Comparison of ENCODE assay signal across 10 cellular contexts in the genomic region with DNA sequence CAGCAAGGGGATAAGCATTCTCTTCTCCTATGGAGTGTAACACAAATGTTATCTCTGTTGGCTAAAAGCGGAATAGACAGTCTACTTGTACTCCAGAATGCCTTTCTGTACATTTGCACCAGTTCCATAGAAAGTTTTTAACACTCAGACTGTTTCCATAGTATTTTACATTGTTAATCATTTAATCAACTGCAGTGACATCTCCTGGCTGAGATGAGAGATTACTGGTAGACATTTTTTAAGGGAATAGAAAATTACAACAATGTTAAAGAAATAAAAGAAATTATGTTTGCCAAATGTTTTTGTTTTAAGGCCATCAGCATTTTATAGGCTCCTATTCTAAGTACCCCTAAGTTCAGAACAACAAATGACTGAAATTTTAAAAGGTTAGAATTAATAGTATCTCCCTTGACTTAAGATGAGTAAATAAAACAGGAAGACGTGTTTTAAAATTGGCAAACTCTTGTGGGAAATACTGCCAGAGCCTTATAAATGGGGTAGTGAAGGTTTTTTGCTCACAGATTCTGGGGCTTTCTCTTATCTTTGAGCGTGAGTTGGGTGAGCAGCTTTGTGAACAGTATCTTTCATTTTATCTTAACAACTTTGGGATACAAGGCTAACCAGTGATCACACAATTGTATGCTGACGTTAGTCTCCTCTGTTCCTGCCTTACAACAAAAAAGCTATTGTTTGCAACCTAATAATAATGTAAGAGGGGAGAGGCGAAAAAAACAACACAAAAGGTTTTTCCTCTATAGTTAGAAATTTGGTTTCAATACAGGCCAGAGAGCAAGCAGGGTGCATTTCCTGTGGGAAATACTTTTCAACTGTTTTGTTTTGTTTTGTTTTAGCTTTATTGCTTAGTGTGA.
DNase-seq lines count a peak whose midpoint lies in the region; ATAC-seq and TF ChIP-seq lines count a peak whose summit lies in the region.
"Had no signal": no experiment of that assay in that cellular context is flagged by ENCODE, and none has a peak within 500 bp of the region (broad histone marks: within the 10 kb centered on the region; RNA-seq: fewer than 3 reads in every experiment).

No MANE protein-coding gene starts in this region.

- H3K4me3 Mint-ChIP-seq in HFFc6 = no peak overlapping the region

- no peaks in the 10 kb centered on the region for H3K9me3 Mint-ChIP-seq in HFFc6

- H3K27ac ChIP-seq in foreskin keratinocyte (no peak overlapping the region), gastrocnemius medialis (peak overlapping the region in 3 of 4 donors; percentile 42 to 56 (median 45)), colonic mucosa (no peak overlapping the region)

- H3K27me3 Mint-ChIP-seq in HFFc6 (ENCODE audit: insufficient read depth) = no peaks in the 10 kb centered on the region

- TF ChIP-seq CTCF in HFFc6 (IDR thresholded peaks at IDR 0.05) (peak; percentile 74), foreskin keratinocyte (conservative IDR thresholded peaks at IDR 0.05) (peak; percentile 55), gastrocnemius medialis (IDR thresholded peaks at IDR 0.05 in 4 of 5, conservative IDR thresholded peaks at IDR 0.05 in 1 of 5) (peak in 2 of 5 experiments; percentile 4 to 12), GM10266 (IDR thresholded peaks at IDR 0.05; ENCODE audit: control insufficient read depth, insufficient read depth, low read depth, missing control alignments) (no peak), colonic mucosa (IDR thresholded peaks at IDR 0.05) (no peak)

- no peak overlapping the region for H3K27ac Mint-ChIP-seq in HFFc6

- H3K9me3 ChIP-seq in gastrocnemius medialis (no peaks in the 10 kb centered on the region), colonic mucosa (no peaks in the 10 kb centered on the region)

- H3K4me1 Mint-ChIP-seq in HFFc6 (ENCODE audit: low read depth) = peaks cover 59% of the 10 kb centered on the region

- no peaks in the 10 kb centered on the region for H3K36me3 Mint-ChIP-seq in HFFc6 (ENCODE audit: low read depth)

- no peak overlapping the region for H3K4me3 ChIP-seq in gastrocnemius medialis
- H3K4me3 ChIP-seq in colonic mucosa = no peak overlapping the region

- no peak for TF ChIP-seq POLR2A in gastrocnemius medialis (IDR thresholded peaks at IDR 0.05)

- H3K27me3 ChIP-seq in foreskin keratinocyte (no peaks in the 10 kb centered on the region), gastrocnemius medialis (no peaks in the 10 kb centered on the region), colonic mucosa (no peaks in the 10 kb centered on the region)

- intact Hi-C loops in gastrocnemius medialis (cut with DNase I; ENCODE audit: low total_unique reads) = loop anchor here (10.0 kb wide), 1 partner anchor 290 kb away; a partner anchor contains a TSS
- intact Hi-C loops in colonic mucosa (cut with DNase I) = no loop called here

- H3K36me3 ChIP-seq in gastrocnemius medialis = no peaks in the 10 kb centered on the region
- no peaks in the 10 kb centered on the region for H3K36me3 ChIP-seq in colonic mucosa

- peak; percentile 20 for DNase-seq in HFFc6
- DNase-seq in foreskin keratinocyte = no peak
- DNase-seq in gastrocnemius medialis = no peak
- no peak for DNase-seq in GM10266 (ENCODE audit: extremely low spot score)
- no peak for DNase-seq in colonic mucosa
- DNase-seq: islet precursor cell; NCI-H774; stimulated activated CD4-positive, alpha-beta T cell treated with anti-CD3 and anti-CD28 coated beads, Interleukin-4, amount 100 ng/mL, for 1 hour had no signal

- ATAC-seq in SK-N-SH treated with all-trans-retinoic acid at 6 μM for 48 hours (peak; percentile 30; the same call in 1 of the 3 replicates), foreskin keratinocyte (no peak), gastrocnemius medialis (no peak), GM19455 (IDR thresholded peaks at IDR 0.05; ENCODE audit: unreplicated experiment) (no peak)

- in situ Hi-C loops in gastrocnemius medialis (cut with MboI; ENCODE audit: low sequenced_read_pairs in 4 of 4) = no loop called here

- no peak overlapping the region for H3K9ac ChIP-seq in colonic mucosa (ENCODE audit: low read depth in 2 of 2, low read length in 2 of 2)

- H3K4me1 ChIP-seq in foreskin keratinocyte (no peaks in the 10 kb centered on the region), gastrocnemius medialis (no peaks in the 10 kb centered on the region), colonic mucosa (no peaks in the 10 kb centered on the region)

TF ChIP-seq in SK-N-SH treated with all-trans-retinoic acid at 6 μM for 48 hours, 23 proteins besides CTCF, POLR2A, EP300 and RAD21 (continues in another document):
- TF ChIP-seq, protein P1, sequence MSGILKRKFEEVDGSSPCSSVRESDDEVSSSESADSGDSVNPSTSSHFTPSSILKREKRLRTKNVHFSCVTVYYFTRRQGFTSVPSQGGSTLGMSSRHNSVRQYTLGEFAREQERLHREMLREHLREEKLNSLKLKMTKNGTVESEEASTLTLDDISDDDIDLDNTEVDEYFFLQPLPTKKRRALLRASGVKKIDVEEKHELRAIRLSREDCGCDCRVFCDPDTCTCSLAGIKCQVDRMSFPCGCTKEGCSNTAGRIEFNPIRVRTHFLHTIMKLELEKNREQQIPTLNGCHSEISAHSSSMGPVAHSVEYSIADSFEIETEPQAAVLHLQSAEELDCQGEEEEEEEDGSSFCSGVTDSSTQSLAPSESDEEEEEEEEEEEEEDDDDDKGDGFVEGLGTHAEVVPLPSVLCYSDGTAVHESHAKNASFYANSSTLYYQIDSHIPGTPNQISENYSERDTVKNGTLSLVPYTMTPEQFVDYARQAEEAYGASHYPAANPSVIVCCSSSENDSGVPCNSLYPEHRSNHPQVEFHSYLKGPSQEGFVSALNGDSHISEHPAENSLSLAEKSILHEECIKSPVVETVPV (CRISPR knock-in tag; IDR thresholded peaks at IDR 0.05) = no peak
- TF ChIP-seq OSR1 (CRISPR knock-in tag; IDR thresholded peaks at IDR 0.05) (no peak), SNAI2 (CRISPR knock-in tag; IDR thresholded peaks at IDR 0.05) (no peak), TOX (CRISPR knock-in tag; IDR thresholded peaks at IDR 0.05; ENCODE audit: borderline replicate concordance) (no peak), BACH2 (CRISPR knock-in tag; IDR thresholded peaks at IDR 0.05; ENCODE audit: borderline replicate concordance) (no peak), ZNF8 (CRISPR knock-in tag; IDR thresholded peaks at IDR 0.05) (no peak), ARNTL (CRISPR knock-in tag; IDR thresholded peaks at IDR 0.05; ENCODE audit: borderline replicate concordance, low read depth) (no peak), ZNF70 (CRISPR knock-in tag; IDR thresholded peaks at IDR 0.05) (no peak), PPARA (CRISPR knock-in tag; IDR thresholded peaks at IDR 0.05; ENCODE audit: borderline replicate concordance) (no peak), GLIS3 (CRISPR knock-in tag; IDR thresholded peaks at IDR 0.05) (no peak), ZFP30 (CRISPR knock-in tag; IDR thresholded peaks at IDR 0.05) (no peak), ZNF565 (CRISPR knock-in tag; conservative IDR thresholded peaks at IDR 0.05; ENCODE audit: low read depth) (no peak), ZFP3 (CRISPR knock-in tag; IDR thresholded peaks at IDR 0.05) (no peak), TCF4 (CRISPR knock-in tag; IDR thresholded peaks at IDR 0.05; ENCODE audit: borderline replicate concordance) (no peak), CSDC2 (CRISPR knock-in tag; IDR thresholded peaks at IDR 0.05) (no peak)
- TF ChIP-seq, protein P2, sequence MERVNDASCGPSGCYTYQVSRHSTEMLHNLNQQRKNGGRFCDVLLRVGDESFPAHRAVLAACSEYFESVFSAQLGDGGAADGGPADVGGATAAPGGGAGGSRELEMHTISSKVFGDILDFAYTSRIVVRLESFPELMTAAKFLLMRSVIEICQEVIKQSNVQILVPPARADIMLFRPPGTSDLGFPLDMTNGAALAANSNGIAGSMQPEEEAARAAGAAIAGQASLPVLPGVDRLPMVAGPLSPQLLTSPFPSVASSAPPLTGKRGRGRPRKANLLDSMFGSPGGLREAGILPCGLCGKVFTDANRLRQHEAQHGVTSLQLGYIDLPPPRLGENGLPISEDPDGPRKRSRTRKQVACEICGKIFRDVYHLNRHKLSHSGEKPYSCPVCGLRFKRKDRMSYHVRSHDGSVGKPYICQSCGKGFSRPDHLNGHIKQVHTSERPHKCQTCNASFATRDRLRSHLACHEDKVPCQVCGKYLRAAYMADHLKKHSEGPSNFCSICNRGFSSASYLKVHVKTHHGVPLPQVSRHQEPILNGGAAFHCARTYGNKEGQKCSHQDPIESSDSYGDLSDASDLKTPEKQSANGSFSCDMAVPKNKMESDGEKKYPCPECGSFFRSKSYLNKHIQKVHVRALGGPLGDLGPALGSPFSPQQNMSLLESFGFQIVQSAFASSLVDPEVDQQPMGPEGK (CRISPR knock-in tag; IDR thresholded peaks at IDR 0.05; ENCODE audit: borderline replicate concordance) = no peak
- TF ChIP-seq, protein P3, sequence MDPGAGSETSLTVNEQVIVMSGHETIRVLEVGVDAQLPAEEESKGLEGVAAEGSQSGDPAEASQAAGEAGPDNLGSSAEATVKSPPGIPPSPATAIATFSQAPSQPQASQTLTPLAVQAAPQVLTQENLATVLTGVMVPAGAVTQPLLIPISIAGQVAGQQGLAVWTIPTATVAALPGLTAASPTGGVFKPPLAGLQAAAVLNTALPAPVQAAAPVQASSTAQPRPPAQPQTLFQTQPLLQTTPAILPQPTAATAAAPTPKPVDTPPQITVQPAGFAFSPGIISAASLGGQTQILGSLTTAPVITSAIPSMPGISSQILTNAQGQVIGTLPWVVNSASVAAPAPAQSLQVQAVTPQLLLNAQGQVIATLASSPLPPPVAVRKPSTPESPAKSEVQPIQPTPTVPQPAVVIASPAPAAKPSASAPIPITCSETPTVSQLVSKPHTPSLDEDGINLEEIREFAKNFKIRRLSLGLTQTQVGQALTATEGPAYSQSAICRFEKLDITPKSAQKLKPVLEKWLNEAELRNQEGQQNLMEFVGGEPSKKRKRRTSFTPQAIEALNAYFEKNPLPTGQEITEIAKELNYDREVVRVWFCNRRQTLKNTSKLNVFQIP (CRISPR knock-in tag; IDR thresholded peaks at IDR 0.05; ENCODE audit: borderline replicate concordance, low read depth) = no peak

Comparison
In these comparisons a context has a peak if more than half of its experiments do, and no peak if none do; other contexts are left out.
1. CTCF ChIP-seq: peak in HFFc6 (single experiment) and foreskin keratinocyte (single experiment); none in GM10266 (single experiment) and colonic mucosa (single experiment).
2. H3K27ac ChIP-seq: peak in gastrocnemius medialis (3 of 4); none in foreskin keratinocyte (single experiment) and colonic mucosa (single experiment).